11 cellular contexts compared by ENCODE assay signal in the genomic region with DNA sequence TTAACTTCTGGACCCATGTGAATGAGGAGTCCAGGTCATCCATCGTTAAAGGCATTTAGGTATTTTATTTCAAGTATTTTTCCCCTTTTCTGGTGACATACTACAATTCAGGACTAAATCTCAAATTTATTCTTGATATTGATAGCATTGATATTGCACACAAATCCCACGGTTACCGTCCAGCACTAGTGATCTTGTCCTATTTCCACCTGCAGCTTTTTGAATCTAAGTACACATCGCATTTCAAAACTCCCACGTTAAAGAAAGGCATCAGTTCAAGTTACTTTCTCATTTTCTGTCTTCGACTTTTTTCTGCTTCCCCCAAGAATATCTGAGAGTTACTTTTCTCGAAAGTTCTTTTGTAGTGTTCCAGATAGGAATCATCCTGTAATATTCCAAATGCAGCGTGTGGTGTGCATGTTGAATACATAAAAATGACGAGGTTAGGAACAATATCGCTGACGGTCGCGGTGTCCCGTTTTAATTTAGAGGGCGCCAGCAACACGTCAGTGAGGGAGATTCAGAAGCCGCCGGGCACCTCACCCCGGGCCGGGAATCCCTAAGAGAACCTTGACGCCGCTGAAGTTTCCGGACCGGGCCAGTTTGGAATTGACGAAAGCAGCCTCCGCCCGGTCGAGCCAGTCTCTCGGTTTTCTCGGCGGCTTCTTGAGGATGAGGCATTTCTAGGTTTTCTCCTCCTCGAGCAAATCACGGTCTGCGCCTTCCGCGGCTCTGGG. TPM values are rescaled to one million over a fixed set of nuclear protein-coding genes. Genes with fewer than 3 reads are reported as not detected.
DNase-seq lines count a peak whose midpoint lies in the region; ATAC-seq and TF ChIP-seq lines count a peak whose summit lies in the region.
"Had no signal": no experiment of that assay in that cellular context is flagged by ENCODE, and none has a peak within 500 bp of the region (broad histone marks: within the 10 kb centered on the region; RNA-seq: fewer than 3 reads in every experiment).

No MANE protein-coding gene starts in this region.

- H3K9me3 Mint-ChIP-seq in activated CD8-positive, alpha-beta T cell treated with anti-CD3 and anti-CD28 coated beads for 36 hours: no peaks in the 10 kb centered on the region

- no peaks in the 10 kb centered on the region for H3K79me2 ChIP-seq in SK-N-SH (ENCODE audit: insufficient read depth)

- peaks cover 59% of the 10 kb centered on the region for H3K27me3 Mint-ChIP-seq in activated CD8-positive, alpha-beta T cell treated with anti-CD3 and anti-CD28 coated beads for 36 hours

- H3K36me3 Mint-ChIP-seq in activated CD8-positive, alpha-beta T cell treated with anti-CD3 and anti-CD28 coated beads for 36 hours (ENCODE audit: low read depth): no peaks in the 10 kb centered on the region
- H3K36me3 Mint-ChIP-seq: CD4-positive, CD25-positive, alpha-beta regulatory T cell had no signal

- no peaks in the 10 kb centered on the region for H3K9me2 ChIP-seq in SK-N-SH

- H2AFZ ChIP-seq in SK-N-SH (ENCODE audit: low read depth): no peak overlapping the region

- no peak overlapping the region for H3K4me3 Mint-ChIP-seq in activated CD8-positive, alpha-beta T cell treated with anti-CD3 and anti-CD28 coated beads for 36 hours

- no peak for TF ChIP-seq POLR2A in stomach (IDR thresholded peaks at IDR 0.05)
- no peak for TF ChIP-seq POLR2A in uterus (IDR thresholded peaks at IDR 0.05)

- intact Hi-C loops in activated CD8-positive, alpha-beta T cell treated with anti-CD3 and anti-CD28 coated beads for 36 hours (cut with micrococcal nuclease): no loop called here
- intact Hi-C loops in stomach (cut with DNase I; ENCODE audit: low total_unique reads): no loop called here
- intact Hi-C loops in uterus (cut with DNase I; ENCODE audit: low total_unique reads): no loop called here

- H4K20me1 ChIP-seq in SK-N-SH (ENCODE audit: insufficient read depth): no peaks in the 10 kb centered on the region

- H3K9me3 ChIP-seq in SK-N-SH: no peaks in the 10 kb centered on the region
- no peaks in the 10 kb centered on the region for H3K9me3 ChIP-seq in stomach
- no peaks in the 10 kb centered on the region for H3K9me3 ChIP-seq in uterus

- CTCF ChIA-PET in SK-N-SH (lab: Yijun Ruan, JAX): interaction anchor here (1.1 to 1.4 kb wide), 2 partner anchors 71 to 76 kb away, joined by 3 to 4 read pairs; no protein-coding TSS in a partner anchor
- CTCF ChIA-PET in activated CD8-positive, alpha-beta T cell treated with anti-CD3 and anti-CD28 coated beads for 36 hours (lab: Charles Lee): interaction anchor here (0.7 to 1.0 kb wide), 3 partner anchors 87 to 93 kb away, joined by 3 to 4 read pairs (median 3); no protein-coding TSS in a partner anchor

- ATAC-seq in SK-N-SH treated with all-trans-retinoic acid at 6 μM for 48 hours (no peak), GM21526 (IDR thresholded peaks at IDR 0.05; ENCODE audit: low FRiP score, unreplicated experiment) (no peak)
- ATAC-seq in activated CD8-positive, alpha-beta T cell treated with anti-CD3 and anti-CD28 coated beads for 36 hours: no peak

- no peak overlapping the region for H3K27ac ChIP-seq in SK-N-SH (ENCODE audit: low read depth in 2 of 2, low read length in 1 of 2)
- H3K27ac ChIP-seq in stomach: peak overlapping the region in 1 of 5 donors; percentile 13
- no peak overlapping the region for H3K27ac ChIP-seq in uterus
- H3K27ac ChIP-seq: VCaP had no signal

- H3K4me3 ChIP-seq in SK-N-SH (ENCODE audit: low read depth in 2 of 2, low read length in 1 of 2) (no peak overlapping the region), stomach (peak overlapping the region; percentile 38 to 52 (median 43)), uterus (no peak overlapping the region)

- no peak overlapping the region for H3K27ac Mint-ChIP-seq in activated CD8-positive, alpha-beta T cell treated with anti-CD3 and anti-CD28 coated beads for 36 hours
- H3K27ac Mint-ChIP-seq: CD4-positive, CD25-positive, alpha-beta regulatory T cell had no signal

- DNase-seq in SK-N-SH: peak; percentile 16
- DNase-seq in activated CD8-positive, alpha-beta T cell treated with anti-CD3 and anti-CD28 coated beads for 36 hours: peak; percentile 7
- DNase-seq in hypothalamus (lab: John Stamatoyannopoulos, UW): peak in 28 of 51 donors; percentile 4 to 58 (median 22)
- DNase-seq in stomach: no peak
- DNase-seq in NCI-H2171 treated with DMSO at 0.1 percent for 48 hours (lab: John Stamatoyannopoulos, UW): no peak
- DNase-seq in uterus: no peak

- POLR2A ChIA-PET in SK-N-SH (lab: Yijun Ruan, JAX): no interaction called here
- POLR2A ChIA-PET in activated CD8-positive, alpha-beta T cell treated with anti-CD3 and anti-CD28 coated beads for 36 hours (lab: Charles Lee): no interaction called here

- no peak overlapping the region for H3K9ac ChIP-seq in SK-N-SH

- H3K36me3 ChIP-seq in SK-N-SH (replicated peaks in 1 of 2; ENCODE audit: control insufficient read depth in 1 of 2, insufficient read depth in 2 of 2, low read length in 1 of 2): no peaks in the 10 kb centered on the region
- H3K36me3 ChIP-seq in stomach: no peaks in the 10 kb centered on the region
- H3K36me3 ChIP-seq in uterus: no peaks in the 10 kb centered on the region

- H3F3A ChIP-seq in SK-N-SH (replicated peaks; ENCODE audit: insufficient read depth): no peaks in the 10 kb centered on the region

- TF ChIP-seq RAD21 in SK-N-SH (IDR thresholded peaks at IDR 0.05; ENCODE audit: low read length): no peak

- peaks cover 15% of the 10 kb centered on the region for H3K4me1 Mint-ChIP-seq in activated CD8-positive, alpha-beta T cell treated with anti-CD3 and anti-CD28 coated beads for 36 hours (ENCODE audit: low read depth)

- no peaks in the 10 kb centered on the region for H3K4me1 ChIP-seq in SK-N-SH (ENCODE audit: control insufficient read depth in 1 of 2, insufficient read depth in 2 of 2, low read depth in 1 of 2, low read length in 1 of 2)
- peaks cover 8 to 21% (median 17%) of the 10 kb centered on the region in 4 donors for H3K4me1 ChIP-seq in stomach
- peaks cover 0 to 9% of the 10 kb centered on the region in 2 donors for H3K4me1 ChIP-seq in uterus

- peaks cover 30% of the 10 kb centered on the region for H3K27me3 ChIP-seq in SK-N-SH (ENCODE audit: insufficient read depth)
- peaks cover 0 to 60% (median 34%) of the 10 kb centered on the region in 3 donors for H3K27me3 ChIP-seq in stomach
- peaks cover 0 to 25% of the 10 kb centered on the region in 2 donors for H3K27me3 ChIP-seq in uterus

- H3K4me2 ChIP-seq in SK-N-SH: peak overlapping the region; percentile 44; the same call in 1 of the 2 replicates

- WGBS in SK-N-SH (ENCODE audit: low lambda C conversion rate): 11% methylated on average over 25 of the region's 36 CpGs
- 9 to 16% (median 11%) methylated on average over 29 to 36 of the region's 36 CpGs for WGBS in stomach, 5 donors

- TF ChIP-seq EP300 in SK-N-SH (IDR thresholded peaks at IDR 0.05; ENCODE audit: borderline replicate concordance in 1 of 2, low read depth in 1 of 2, low read length in 1 of 2) (no peak), stomach (IDR thresholded peaks at IDR 0.05) (no peak)

- TF ChIP-seq CTCF in SK-N-SH (IDR thresholded peaks at IDR 0.05) (no peak), stomach (IDR thresholded peaks at IDR 0.05) (no peak), uterus (IDR thresholded peaks at IDR 0.05) (no peak)
- no peak for TF ChIP-seq CTCF in activated CD8-positive, alpha-beta T cell treated with anti-CD3 and anti-CD28 coated beads for 36 hours (IDR thresholded peaks at IDR 0.05)

TF ChIP-seq in SK-N-SH, 30 proteins besides CTCF, POLR2A, EP300 and RAD21 (continues in another document):
- TF ChIP-seq, protein P1, sequence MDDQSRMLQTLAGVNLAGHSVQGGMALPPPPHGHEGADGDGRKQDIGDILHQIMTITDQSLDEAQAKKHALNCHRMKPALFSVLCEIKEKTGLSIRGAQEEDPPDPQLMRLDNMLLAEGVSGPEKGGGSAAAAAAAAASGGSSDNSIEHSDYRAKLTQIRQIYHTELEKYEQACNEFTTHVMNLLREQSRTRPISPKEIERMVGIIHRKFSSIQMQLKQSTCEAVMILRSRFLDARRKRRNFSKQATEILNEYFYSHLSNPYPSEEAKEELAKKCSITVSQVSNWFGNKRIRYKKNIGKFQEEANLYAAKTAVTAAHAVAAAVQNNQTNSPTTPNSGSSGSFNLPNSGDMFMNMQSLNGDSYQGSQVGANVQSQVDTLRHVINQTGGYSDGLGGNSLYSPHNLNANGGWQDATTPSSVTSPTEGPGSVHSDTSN (IDR thresholded peaks at IDR 0.05): no peak
- TF ChIP-seq, protein P2, sequence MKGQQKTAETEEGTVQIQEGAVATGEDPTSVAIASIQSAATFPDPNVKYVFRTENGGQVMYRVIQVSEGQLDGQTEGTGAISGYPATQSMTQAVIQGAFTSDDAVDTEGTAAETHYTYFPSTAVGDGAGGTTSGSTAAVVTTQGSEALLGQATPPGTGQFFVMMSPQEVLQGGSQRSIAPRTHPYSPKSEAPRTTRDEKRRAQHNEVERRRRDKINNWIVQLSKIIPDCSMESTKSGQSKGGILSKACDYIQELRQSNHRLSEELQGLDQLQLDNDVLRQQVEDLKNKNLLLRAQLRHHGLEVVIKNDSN (IDR thresholded peaks at IDR 0.05; ENCODE audit: borderline replicate concordance, low read depth): no peak

TF ChIP-seq in SK-N-SH treated with all-trans-retinoic acid at 6 μM for 48 hours, 23 proteins besides CTCF, POLR2A, EP300 and RAD21:
- no peak for TF ChIP-seq TCF4 (CRISPR knock-in tag; IDR thresholded peaks at IDR 0.05; ENCODE audit: borderline replicate concordance)
- TF ChIP-seq, protein P3, sequence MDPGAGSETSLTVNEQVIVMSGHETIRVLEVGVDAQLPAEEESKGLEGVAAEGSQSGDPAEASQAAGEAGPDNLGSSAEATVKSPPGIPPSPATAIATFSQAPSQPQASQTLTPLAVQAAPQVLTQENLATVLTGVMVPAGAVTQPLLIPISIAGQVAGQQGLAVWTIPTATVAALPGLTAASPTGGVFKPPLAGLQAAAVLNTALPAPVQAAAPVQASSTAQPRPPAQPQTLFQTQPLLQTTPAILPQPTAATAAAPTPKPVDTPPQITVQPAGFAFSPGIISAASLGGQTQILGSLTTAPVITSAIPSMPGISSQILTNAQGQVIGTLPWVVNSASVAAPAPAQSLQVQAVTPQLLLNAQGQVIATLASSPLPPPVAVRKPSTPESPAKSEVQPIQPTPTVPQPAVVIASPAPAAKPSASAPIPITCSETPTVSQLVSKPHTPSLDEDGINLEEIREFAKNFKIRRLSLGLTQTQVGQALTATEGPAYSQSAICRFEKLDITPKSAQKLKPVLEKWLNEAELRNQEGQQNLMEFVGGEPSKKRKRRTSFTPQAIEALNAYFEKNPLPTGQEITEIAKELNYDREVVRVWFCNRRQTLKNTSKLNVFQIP (CRISPR knock-in tag; IDR thresholded peaks at IDR 0.05; ENCODE audit: borderline replicate concordance, low read depth): no peak

RNA-seq across cellular contexts. Expression of a gene that starts 0.6 kb away (rescaled TPM):
- polyA plus RNA-seq in SK-N-SH (2012; rRNA removed): not detected in 2 replicates
- not detected in 2 replicates for polyA plus RNA-seq in SK-N-SH (2012; cell fraction: cytosol; rRNA removed)
- polyA plus RNA-seq in SK-N-SH (2012; cell fraction: nucleus; rRNA removed): not detected in 2 replicates
- total RNA-seq in activated CD8-positive, alpha-beta T cell treated with anti-CD3 and anti-CD28 coated beads for 36 hours: not detected
- total RNA-seq in stomach: 10 to 100 TPM in 2 of 5 donors, 1 to 10 TPM in 1, under 1 TPM in 1, not detected in 1; 0.58 to 18.0 (median 7.3) TPM
- polyA plus RNA-seq in stomach: under 1 TPM; 0.25 to 0.92 (median 0.73) TPM
- total RNA-seq in uterus: 1 to 10 TPM in 3 of 4 donors, not detected in 1; 1.0 to 7.4 (median 6.2) TPM
- total RNA-seq: fibroblast of villous mesenchyme had no signal

Comparison
In these comparisons a context has a peak if more than half of its experiments do, and no peak if none do; other contexts are left out.
1. DNase-seq: peak in SK-N-SH (single experiment), activated CD8-positive, alpha-beta T cell treated with anti-CD3 and anti-CD28 coated beads for 36 hours (single experiment) and hypothalamus (28 of 51); none in stomach (single experiment), NCI-H2171 treated with DMSO at 0.1 percent for 48 hours (single experiment) and uterus (0 of 2).
2. H3K4me3 ChIP-seq: peak in stomach (4 of 4); none in SK-N-SH (0 of 2) and uterus (0 of 2).